In the genomic region with DNA sequence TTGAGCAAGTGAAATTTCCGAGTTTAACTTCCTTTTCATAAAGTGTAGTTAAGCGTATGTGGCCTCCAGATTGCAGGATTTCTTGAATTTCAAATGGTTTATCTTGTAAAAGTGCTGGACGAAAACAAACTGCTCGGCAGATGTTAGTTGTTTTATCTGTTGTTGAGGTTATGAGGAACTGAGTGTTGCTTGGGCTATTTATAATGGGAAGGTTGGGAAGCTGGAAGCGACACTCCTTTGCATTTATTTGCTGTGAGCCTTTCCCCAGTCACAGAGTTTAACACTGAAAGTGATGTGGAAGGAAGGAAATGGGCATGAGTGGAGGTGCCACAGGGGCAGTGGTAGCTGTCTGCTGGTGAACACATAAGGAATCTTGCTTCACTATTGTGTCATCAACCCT, we compare ENCODE assay signal across 1 cellular context.
TF ChIP-seq lines count a peak whose summit lies in the region.

No MANE protein-coding gene starts in this region.

TF ChIP-seq in HepG2, 621 proteins besides CTCF, POLR2A, EP300 and RAD21 (continued from another document):
- TF ChIP-seq, protein P1, sequence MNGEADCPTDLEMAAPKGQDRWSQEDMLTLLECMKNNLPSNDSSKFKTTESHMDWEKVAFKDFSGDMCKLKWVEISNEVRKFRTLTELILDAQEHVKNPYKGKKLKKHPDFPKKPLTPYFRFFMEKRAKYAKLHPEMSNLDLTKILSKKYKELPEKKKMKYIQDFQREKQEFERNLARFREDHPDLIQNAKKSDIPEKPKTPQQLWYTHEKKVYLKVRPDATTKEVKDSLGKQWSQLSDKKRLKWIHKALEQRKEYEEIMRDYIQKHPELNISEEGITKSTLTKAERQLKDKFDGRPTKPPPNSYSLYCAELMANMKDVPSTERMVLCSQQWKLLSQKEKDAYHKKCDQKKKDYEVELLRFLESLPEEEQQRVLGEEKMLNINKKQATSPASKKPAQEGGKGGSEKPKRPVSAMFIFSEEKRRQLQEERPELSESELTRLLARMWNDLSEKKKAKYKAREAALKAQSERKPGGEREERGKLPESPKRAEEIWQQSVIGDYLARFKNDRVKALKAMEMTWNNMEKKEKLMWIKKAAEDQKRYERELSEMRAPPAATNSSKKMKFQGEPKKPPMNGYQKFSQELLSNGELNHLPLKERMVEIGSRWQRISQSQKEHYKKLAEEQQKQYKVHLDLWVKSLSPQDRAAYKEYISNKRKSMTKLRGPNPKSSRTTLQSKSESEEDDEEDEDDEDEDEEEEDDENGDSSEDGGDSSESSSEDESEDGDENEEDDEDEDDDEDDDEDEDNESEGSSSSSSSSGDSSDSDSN (CRISPR knock-in tag; IDR thresholded peaks at IDR 0.05) = no peak
- TF ChIP-seq TGIF2 (CRISPR knock-in tag; IDR thresholded peaks at IDR 0.05) (no peak), CEBPB (IDR thresholded peaks at IDR 0.05; ENCODE audit: borderline replicate concordance, low read depth, low read length) (no peak), ZBTB38 (CRISPR knock-in tag; IDR thresholded peaks at IDR 0.05) (no peak), ZNF788 (CRISPR knock-in tag; IDR thresholded peaks at IDR 0.05; ENCODE audit: borderline replicate concordance) (no peak), PTBP1 (IDR thresholded peaks at IDR 0.05; ENCODE audit: low read depth, low read length, poor library complexity, severe bottlenecking) (no peak), GATAD2A (CRISPR knock-in tag; IDR thresholded peaks at IDR 0.05) (no peak)
- TF ChIP-seq, protein P2, sequence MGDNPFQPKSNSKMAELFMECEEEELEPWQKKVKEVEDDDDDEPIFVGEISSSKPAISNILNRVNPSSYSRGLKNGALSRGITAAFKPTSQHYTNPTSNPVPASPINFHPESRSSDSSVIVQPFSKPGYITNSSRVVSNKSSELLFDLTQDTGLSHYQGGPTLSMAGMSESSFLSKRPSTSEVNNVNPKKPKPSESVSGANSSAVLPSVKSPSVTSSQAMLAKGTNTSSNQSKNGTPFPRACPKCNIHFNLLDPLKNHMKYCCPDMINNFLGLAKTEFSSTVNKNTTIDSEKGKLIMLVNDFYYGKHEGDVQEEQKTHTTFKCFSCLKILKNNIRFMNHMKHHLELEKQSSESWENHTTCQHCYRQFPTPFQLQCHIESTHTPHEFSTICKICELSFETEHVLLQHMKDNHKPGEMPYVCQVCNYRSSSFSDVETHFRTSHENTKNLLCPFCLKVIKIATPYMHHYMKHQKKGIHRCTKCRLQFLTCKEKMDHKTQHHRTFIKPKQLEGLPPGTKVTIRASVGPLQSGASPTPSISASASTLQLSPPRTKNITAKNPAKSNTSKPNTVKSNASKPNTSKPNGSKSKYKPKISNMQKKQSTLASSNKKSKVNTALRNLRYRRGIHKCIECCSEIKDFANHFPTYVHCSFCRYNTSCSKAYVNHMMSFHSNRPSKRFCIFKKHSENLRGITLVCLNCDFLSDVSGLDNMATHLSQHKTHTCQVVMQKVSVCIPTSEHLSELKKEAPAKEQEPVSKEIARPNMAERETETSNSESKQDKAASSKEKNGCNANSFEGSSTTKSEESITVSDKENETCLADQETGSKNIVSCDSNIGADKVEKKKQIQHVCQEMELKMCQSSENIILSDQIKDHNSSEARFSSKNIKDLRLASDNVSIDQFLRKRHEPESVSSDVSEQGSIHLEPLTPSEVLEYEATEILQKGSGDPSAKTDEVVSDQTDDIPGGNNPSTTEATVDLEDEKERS (CRISPR knock-in tag; IDR thresholded peaks at IDR 0.05) = no peak
- TF ChIP-seq, protein P3, sequence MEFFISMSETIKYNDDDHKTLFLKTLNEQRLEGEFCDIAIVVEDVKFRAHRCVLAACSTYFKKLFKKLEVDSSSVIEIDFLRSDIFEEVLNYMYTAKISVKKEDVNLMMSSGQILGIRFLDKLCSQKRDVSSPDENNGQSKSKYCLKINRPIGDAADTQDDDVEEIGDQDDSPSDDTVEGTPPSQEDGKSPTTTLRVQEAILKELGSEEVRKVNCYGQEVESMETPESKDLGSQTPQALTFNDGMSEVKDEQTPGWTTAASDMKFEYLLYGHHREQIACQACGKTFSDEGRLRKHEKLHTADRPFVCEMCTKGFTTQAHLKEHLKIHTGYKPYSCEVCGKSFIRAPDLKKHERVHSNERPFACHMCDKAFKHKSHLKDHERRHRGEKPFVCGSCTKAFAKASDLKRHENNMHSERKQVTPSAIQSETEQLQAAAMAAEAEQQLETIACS (CRISPR knock-in tag; IDR thresholded peaks at IDR 0.05) = no peak
